24 cellular contexts compared by ENCODE assay signal in the genomic region with DNA sequence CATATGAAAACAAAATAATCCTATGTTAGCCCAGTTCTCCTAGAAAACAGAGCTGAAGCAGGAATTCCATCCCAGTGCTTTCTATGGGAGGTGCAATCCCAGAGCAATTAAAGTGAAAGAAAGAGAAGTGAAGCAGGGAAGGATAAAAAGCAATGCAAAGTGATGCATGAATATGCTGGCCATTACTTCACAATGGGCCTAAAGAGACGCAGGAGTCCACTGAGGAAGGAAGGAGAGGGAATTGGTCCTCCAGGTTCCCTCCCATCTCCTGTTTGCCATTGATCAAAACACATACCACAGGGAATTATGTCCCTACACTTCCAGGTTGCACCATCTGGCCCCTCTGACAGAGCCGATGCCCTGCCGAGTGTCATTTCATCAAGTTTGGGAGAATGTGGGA.
DNase-seq lines count a peak whose midpoint lies in the region; ATAC-seq and TF ChIP-seq lines count a peak whose summit lies in the region.
"Had no signal": no experiment of that assay in that cellular context is flagged by ENCODE, and none has a peak within 500 bp of the region (broad histone marks: within the 10 kb centered on the region; RNA-seq: fewer than 3 reads in every experiment).

No MANE protein-coding gene starts in this region.

- H3K27ac ChIP-seq in GM23338 (ENCODE audit: low read depth) (peak overlapping the region; percentile 61), coronary artery (no peak overlapping the region)
- H3K27ac ChIP-seq: cardiac muscle cell, esophagus muscularis mucosa, foreskin keratinocyte, heart right ventricle, neutrophil, prostate gland, SK-N-MC had no signal

- H3K4me1 Mint-ChIP-seq in GM23338 (peaks cover 18% of the 10 kb centered on the region), chondrocyte (ENCODE audit: low read depth) (peaks cover 39% of the 10 kb centered on the region), nephron progenitor cell (peaks cover 78% of the 10 kb centered on the region)
- H3K4me1 Mint-ChIP-seq: activated naive CD8-positive, alpha-beta T cell treated with anti-CD3 and anti-CD28 coated beads for 36 hours; stimulated activated effector memory CD8-positive, alpha-beta T cell treated with anti-CD3 and anti-CD28 coated beads, Interleukin-12 subunit alpha, Interleukin-12 subunit beta, amount 100 ng/mL, for 72 hours had no signal

- H3K4me1 ChIP-seq in GM23338 (ENCODE audit: insufficient read depth), result peaks cover 21% of the 10 kb centered on the region
- H3K4me1 ChIP-seq: heart right ventricle, prostate gland had no signal

- H3K36me3 Mint-ChIP-seq in GM23338 (ENCODE audit: low read depth) (0 out of 3 replicates have a peak, but pooled peaks cover 2% of the 10 kb centered on the region), chondrocyte (ENCODE audit: low read depth) (peaks cover 4% of the 10 kb centered on the region), nephron progenitor cell (ENCODE audit: low read depth) (no peaks in the 10 kb centered on the region)
- H3K36me3 Mint-ChIP-seq: activated naive CD8-positive, alpha-beta T cell treated with anti-CD3 and anti-CD28 coated beads for 36 hours; stimulated activated effector memory CD8-positive, alpha-beta T cell treated with anti-CD3 and anti-CD28 coated beads, Interleukin-12 subunit alpha, Interleukin-12 subunit beta, amount 100 ng/mL, for 72 hours had no signal

- peak overlapping the region; percentile 60; the same call in 1 of the 2 replicates for H3K4me2 ChIP-seq in GM23338

- H3F3A ChIP-seq in GM23338 (replicated peaks; ENCODE audit: low read depth), result no peaks in the 10 kb centered on the region

- in situ Hi-C loops in GM13976 (cut with MboI; ENCODE audit: low sequenced_read_pairs, unreplicated experiment), result no loop called here

- peak overlapping the region; percentile 1; the same call in 1 of the 3 replicates for H3K4me3 Mint-ChIP-seq in GM23338
- H3K4me3 Mint-ChIP-seq in chondrocyte (ENCODE audit: unreplicated experiment), result no peak overlapping the region
- no peak overlapping the region for H3K4me3 Mint-ChIP-seq in nephron progenitor cell
- H3K4me3 Mint-ChIP-seq: activated naive CD8-positive, alpha-beta T cell treated with anti-CD3 and anti-CD28 coated beads for 36 hours; stimulated activated effector memory CD8-positive, alpha-beta T cell treated with anti-CD3 and anti-CD28 coated beads, Interleukin-12 subunit alpha, Interleukin-12 subunit beta, amount 100 ng/mL, for 72 hours had no signal

- DNase-seq in GM23338 (ENCODE audit: low spot score) (peak; percentile 57), NCI-H1105 (lab: John Stamatoyannopoulos, UW) (peak; percentile 47), chondrocyte (ENCODE audit: low spot score) (no peak), nephron progenitor cell (no peak), coronary artery (ENCODE audit: low spot score) (no peak), GM13976 (ENCODE audit: low spot score) (no peak), GM19240 (ENCODE audit: insufficient read length, low spot score) (no peak)
- DNase-seq: activated effector memory CD4-positive, alpha-beta T cell treated with Interleukin-2 at 50 U/mL for 16 hours; activated naive CD8-positive, alpha-beta T cell treated with anti-CD3 and anti-CD28 coated beads for 36 hours; activated T-cell treated with anti-CD3 and anti-CD28 coated beads for 4 hours; aorta; EL; foreskin keratinocyte; heart right ventricle; IMR-90; NCI-H526 treated with DMSO at 0.1 percent for 48 hours; stimulated activated CD4-positive, alpha-beta T cell treated with anti-CD3 and anti-CD28 coated beads, Interleukin-4, amount 100 ng/mL, for 24 hours had no signal

- TF ChIP-seq CTCF in GM23338 (conservative IDR thresholded peaks at IDR 0.05; ENCODE audit: low read depth in 2 of 2) (no peak), chondrocyte (IDR thresholded peaks at IDR 0.05) (no peak), nephron progenitor cell (IDR thresholded peaks at IDR 0.05) (no peak), coronary artery (IDR thresholded peaks at IDR 0.05) (no peak), GM13976 (IDR thresholded peaks at IDR 0.05; ENCODE audit: borderline replicate concordance, control extremely low read depth, extremely low read depth, insufficient read depth, missing control alignments) (no peak)

- no peaks in the 10 kb centered on the region for H4K20me1 ChIP-seq in GM23338 (replicated peaks; ENCODE audit: insufficient read depth)

- H3K36me3 ChIP-seq in GM23338 (ENCODE audit: insufficient read depth), result no peaks in the 10 kb centered on the region
- H3K36me3 ChIP-seq: cardiac muscle cell, esophagus muscularis mucosa, heart right ventricle, neutrophil, prostate gland had no signal

- no peak overlapping the region for H3K4me3 ChIP-seq in GM23338
- H3K4me3 ChIP-seq in coronary artery, result no peak overlapping the region
- H3K4me3 ChIP-seq: cardiac muscle cell, esophagus muscularis mucosa, heart right ventricle, prostate gland, SK-N-MC had no signal

- H3K79me2 ChIP-seq in GM23338 (replicated peaks; ENCODE audit: insufficient read depth), result no peaks in the 10 kb centered on the region

- peaks cover 9% of the 10 kb centered on the region; the same call in 1 of the 2 replicates for H3K9me2 ChIP-seq in GM23338 (ENCODE audit: insufficient read depth)

- ATAC-seq in GM23338, result peak; percentile 74
- ATAC-seq: foreskin keratinocyte; heart right ventricle; sciatic nerve; stimulated activated effector memory CD8-positive, alpha-beta T cell treated with anti-CD3 and anti-CD28 coated beads, Interleukin-12 subunit alpha, Interleukin-12 subunit beta, amount 100 ng/mL, for 72 hours had no signal

- H3K27me3 Mint-ChIP-seq in GM23338 (ENCODE audit: insufficient read depth, low read depth, poor library complexity) (no peaks in the 10 kb centered on the region), chondrocyte (ENCODE audit: low read depth) (no peaks in the 10 kb centered on the region), nephron progenitor cell (ENCODE audit: low read depth, poor library complexity) (peaks cover 3% of the 10 kb centered on the region)

- H3K27ac Mint-ChIP-seq in GM23338 (no peak overlapping the region), chondrocyte (ENCODE audit: unreplicated experiment) (peak overlapping the region; percentile 23), nephron progenitor cell (peak overlapping the region; percentile 41)
- H3K27ac Mint-ChIP-seq: activated naive CD8-positive, alpha-beta T cell treated with anti-CD3 and anti-CD28 coated beads for 36 hours; stimulated activated effector memory CD8-positive, alpha-beta T cell treated with anti-CD3 and anti-CD28 coated beads, Interleukin-12 subunit alpha, Interleukin-12 subunit beta, amount 100 ng/mL, for 72 hours had no signal

- no peaks in the 10 kb centered on the region; the same call in 2 of the 3 replicates for H3K9me3 Mint-ChIP-seq in GM23338
- H3K9me3 Mint-ChIP-seq in chondrocyte (ENCODE audit: low read depth), result peaks cover 2% of the 10 kb centered on the region
- peaks cover 4% of the 10 kb centered on the region for H3K9me3 Mint-ChIP-seq in nephron progenitor cell
- H3K9me3 Mint-ChIP-seq: activated naive CD8-positive, alpha-beta T cell treated with anti-CD3 and anti-CD28 coated beads for 36 hours; stimulated activated effector memory CD8-positive, alpha-beta T cell treated with anti-CD3 and anti-CD28 coated beads, Interleukin-12 subunit alpha, Interleukin-12 subunit beta, amount 100 ng/mL, for 72 hours had no signal

- no peaks in the 10 kb centered on the region for H3K27me3 ChIP-seq in GM23338 (ENCODE audit: insufficient read depth)
- H3K27me3 ChIP-seq: cardiac muscle cell, esophagus muscularis mucosa, foreskin keratinocyte, neutrophil had no signal

- H2AFZ ChIP-seq in GM23338, result no peak overlapping the region

TF ChIP-seq in GM23338, 12 proteins besides CTCF, POLR2A, EP300 and RAD21:
- TF ChIP-seq NANOG (IDR thresholded peaks at IDR 0.05; ENCODE audit: borderline replicate concordance), result peak; percentile 54; the same call in 1 of the 2 replicates
- no peak for TF ChIP-seq EZH2 (IDR thresholded peaks at IDR 0.05; ENCODE audit: low read depth, unreplicated experiment)
- TF ChIP-seq CREB1 (CRISPR knock-in tag; IDR thresholded peaks at IDR 0.05; ENCODE audit: low read depth), result no peak
- TF ChIP-seq, protein P1, sequence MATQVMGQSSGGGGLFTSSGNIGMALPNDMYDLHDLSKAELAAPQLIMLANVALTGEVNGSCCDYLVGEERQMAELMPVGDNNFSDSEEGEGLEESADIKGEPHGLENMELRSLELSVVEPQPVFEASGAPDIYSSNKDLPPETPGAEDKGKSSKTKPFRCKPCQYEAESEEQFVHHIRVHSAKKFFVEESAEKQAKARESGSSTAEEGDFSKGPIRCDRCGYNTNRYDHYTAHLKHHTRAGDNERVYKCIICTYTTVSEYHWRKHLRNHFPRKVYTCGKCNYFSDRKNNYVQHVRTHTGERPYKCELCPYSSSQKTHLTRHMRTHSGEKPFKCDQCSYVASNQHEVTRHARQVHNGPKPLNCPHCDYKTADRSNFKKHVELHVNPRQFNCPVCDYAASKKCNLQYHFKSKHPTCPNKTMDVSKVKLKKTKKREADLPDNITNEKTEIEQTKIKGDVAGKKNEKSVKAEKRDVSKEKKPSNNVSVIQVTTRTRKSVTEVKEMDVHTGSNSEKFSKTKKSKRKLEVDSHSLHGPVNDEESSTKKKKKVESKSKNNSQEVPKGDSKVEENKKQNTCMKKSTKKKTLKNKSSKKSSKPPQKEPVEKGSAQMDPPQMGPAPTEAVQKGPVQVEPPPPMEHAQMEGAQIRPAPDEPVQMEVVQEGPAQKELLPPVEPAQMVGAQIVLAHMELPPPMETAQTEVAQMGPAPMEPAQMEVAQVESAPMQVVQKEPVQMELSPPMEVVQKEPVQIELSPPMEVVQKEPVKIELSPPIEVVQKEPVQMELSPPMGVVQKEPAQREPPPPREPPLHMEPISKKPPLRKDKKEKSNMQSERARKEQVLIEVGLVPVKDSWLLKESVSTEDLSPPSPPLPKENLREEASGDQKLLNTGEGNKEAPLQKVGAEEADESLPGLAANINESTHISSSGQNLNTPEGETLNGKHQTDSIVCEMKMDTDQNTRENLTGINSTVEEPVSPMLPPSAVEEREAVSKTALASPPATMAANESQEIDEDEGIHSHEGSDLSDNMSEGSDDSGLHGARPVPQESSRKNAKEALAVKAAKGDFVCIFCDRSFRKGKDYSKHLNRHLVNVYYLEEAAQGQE (IDR thresholded peaks at IDR 0.05; ENCODE audit: unreplicated experiment), result no peak

Comparison
In these comparisons a context has a peak if more than half of its experiments do, and no peak if none do; other contexts are left out.
1. DNase-seq: peak in GM23338 (single experiment) and NCI-H1105 (single experiment); none in chondrocyte (single experiment), nephron progenitor cell (single experiment), coronary artery (single experiment), GM13976 (single experiment) and GM19240 (single experiment).